Comparison of ENCODE assay signal across 1 cellular context in the genomic region with DNA sequence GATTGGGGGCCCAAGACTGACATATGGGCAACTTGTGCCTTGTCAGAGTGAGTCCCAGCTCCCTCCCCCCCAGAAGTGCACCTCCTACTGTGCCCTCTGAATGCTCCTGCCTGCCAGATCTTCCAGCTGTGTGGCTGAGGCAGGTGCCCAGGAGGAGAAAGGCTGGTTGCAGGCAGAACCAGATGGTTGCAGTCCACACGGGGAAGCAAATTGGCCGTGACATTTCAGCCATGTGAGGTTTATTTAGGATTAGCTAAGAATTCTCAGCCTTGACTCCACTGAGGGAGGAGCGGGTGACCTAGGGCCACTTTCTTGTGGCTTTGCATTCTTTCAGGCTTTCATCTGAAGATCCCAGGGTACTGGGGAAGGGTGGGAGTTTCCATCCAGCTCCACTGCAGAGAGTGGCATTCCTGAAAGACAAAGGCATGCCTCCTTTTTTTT.
TF ChIP-seq lines count a peak whose summit lies in the region.

No MANE protein-coding gene starts in this region.

TF ChIP-seq in WTC11, 78 proteins besides CTCF, POLR2A, EP300 and RAD21 (continued from another document):
- TF ChIP-seq HMGA2 (CRISPR knock-in tag; IDR thresholded peaks at IDR 0.05) (no peak), ESRRA (CRISPR knock-in tag; IDR thresholded peaks at IDR 0.05; ENCODE audit: borderline replicate concordance) (no peak), KAT7 (CRISPR knock-in tag; IDR thresholded peaks at IDR 0.05; ENCODE audit: borderline replicate concordance) (no peak), JAZF1 (CRISPR knock-in tag; IDR thresholded peaks at IDR 0.05) (no peak), NR2C2 (CRISPR knock-in tag; IDR thresholded peaks at IDR 0.05) (no peak), GRHL2 (CRISPR knock-in tag; IDR thresholded peaks at IDR 0.05; ENCODE audit: insufficient replicate concordance, severe bottlenecking) (no peak), NFE2L1 (CRISPR knock-in tag; IDR thresholded peaks at IDR 0.05) (no peak)
- TF ChIP-seq, protein P1, sequence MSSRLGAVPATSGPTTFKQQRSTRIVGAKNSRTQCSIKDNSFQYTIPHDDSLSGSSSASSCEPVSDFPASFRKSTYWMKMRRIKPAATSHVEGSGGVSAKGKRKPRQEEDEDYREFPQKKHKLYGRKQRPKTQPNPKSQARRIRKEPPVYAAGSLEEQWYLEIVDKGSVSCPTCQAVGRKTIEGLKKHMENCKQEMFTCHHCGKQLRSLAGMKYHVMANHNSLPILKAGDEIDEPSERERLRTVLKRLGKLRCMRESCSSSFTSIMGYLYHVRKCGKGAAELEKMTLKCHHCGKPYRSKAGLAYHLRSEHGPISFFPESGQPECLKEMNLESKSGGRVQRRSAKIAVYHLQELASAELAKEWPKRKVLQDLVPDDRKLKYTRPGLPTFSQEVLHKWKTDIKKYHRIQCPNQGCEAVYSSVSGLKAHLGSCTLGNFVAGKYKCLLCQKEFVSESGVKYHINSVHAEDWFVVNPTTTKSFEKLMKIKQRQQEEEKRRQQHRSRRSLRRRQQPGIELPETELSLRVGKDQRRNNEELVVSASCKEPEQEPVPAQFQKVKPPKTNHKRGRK (CRISPR knock-in tag; IDR thresholded peaks at IDR 0.05; ENCODE audit: borderline replicate concordance) = no peak
